ENCODE assay signal across 9 cellular contexts in genomic region chr10:71355886-71356285, GRCh38. TPM values are rescaled to one million over a fixed set of nuclear protein-coding genes. Genes with fewer than 3 reads are reported as not detected.
"Had no signal": no experiment of that assay in that cellular context is flagged by ENCODE, and none has a peak within 500 bp of the region (broad histone marks: within the 10 kb centered on the region; RNA-seq: fewer than 3 reads in every experiment).

No MANE protein-coding gene starts in this region.

- DNase-seq: GM23248, GOT3, H7, HFFc6, IMR-90 had no signal

- ATAC-seq: HCT116, K562 had no signal

- H3K9me3 ChIP-seq: HAP-1 had no signal

- H3K27ac ChIP-seq: GM23248, HL-60 had no signal

- H3K36me3 ChIP-seq: HAP-1 had no signal

- H3K27ac Mint-ChIP-seq: HFFc6 had no signal

- FAIRE-seq: K562 had no signal

- H3K9me3 Mint-ChIP-seq: HFFc6 had no signal

- H3K4me1 ChIP-seq: HAP-1 had no signal

- H2AFZ ChIP-seq: GM23248 had no signal

- H3K4me3 ChIP-seq: GM23248, HAP-1, K562 had no signal

- H3K9ac ChIP-seq: GM23248 had no signal

- H3K4me3 Mint-ChIP-seq: HFFc6 had no signal

RNA-seq across cellular contexts. Expression of gene CDH23, which starts 40.8 kb away (rescaled TPM):
- total RNA-seq: GM23248 had no signal
